In genomic region chr21:33682992-33683627, GRCh38 we compare ENCODE assay signal across 1 cellular context.
TF ChIP-seq lines count a peak whose summit lies in the region.

No MANE protein-coding gene starts in this region.

TF ChIP-seq in HEK293, 187 proteins besides CTCF, POLR2A, EP300 and RAD21 (continued from another document and continues in another):
- TF ChIP-seq, protein P1, sequence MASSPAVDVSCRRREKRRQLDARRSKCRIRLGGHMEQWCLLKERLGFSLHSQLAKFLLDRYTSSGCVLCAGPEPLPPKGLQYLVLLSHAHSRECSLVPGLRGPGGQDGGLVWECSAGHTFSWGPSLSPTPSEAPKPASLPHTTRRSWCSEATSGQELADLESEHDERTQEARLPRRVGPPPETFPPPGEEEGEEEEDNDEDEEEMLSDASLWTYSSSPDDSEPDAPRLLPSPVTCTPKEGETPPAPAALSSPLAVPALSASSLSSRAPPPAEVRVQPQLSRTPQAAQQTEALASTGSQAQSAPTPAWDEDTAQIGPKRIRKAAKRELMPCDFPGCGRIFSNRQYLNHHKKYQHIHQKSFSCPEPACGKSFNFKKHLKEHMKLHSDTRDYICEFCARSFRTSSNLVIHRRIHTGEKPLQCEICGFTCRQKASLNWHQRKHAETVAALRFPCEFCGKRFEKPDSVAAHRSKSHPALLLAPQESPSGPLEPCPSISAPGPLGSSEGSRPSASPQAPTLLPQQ (tag by site-specific recombination; IDR thresholded peaks at IDR 0.05) = peak; percentile 22; the same call in 1 of the 2 replicates
- TF ChIP-seq SP3 (tag by site-specific recombination; IDR thresholded peaks at IDR 0.05) (no peak), BCL6B (tag by site-specific recombination; IDR thresholded peaks at IDR 0.05) (no peak), ZNF211 (tag by site-specific recombination; IDR thresholded peaks at IDR 0.05; ENCODE audit: low read depth) (no peak), ZNF391 (tag by site-specific recombination; IDR thresholded peaks at IDR 0.05; ENCODE audit: borderline replicate concordance, low read depth) (no peak), YY2 (tag by site-specific recombination; IDR thresholded peaks at IDR 0.05) (no peak), SETDB1 (IDR thresholded peaks at IDR 0.05; ENCODE audit: insufficient read length, low read length) (no peak), ZNF768 (tag by site-specific recombination; IDR thresholded peaks at IDR 0.05) (no peak), ZNF830 (tag by site-specific recombination; IDR thresholded peaks at IDR 0.05; ENCODE audit: low read depth) (no peak), ZNF366 (tag by site-specific recombination; conservative IDR thresholded peaks at IDR 0.05) (no peak), ZNF645 (tag by site-specific recombination; IDR thresholded peaks at IDR 0.05) (no peak), ZNF37A (tag by site-specific recombination; IDR thresholded peaks at IDR 0.05) (no peak), ZNF837 (tag by site-specific recombination; IDR thresholded peaks at IDR 0.05) (no peak), PRDM2 (tag by site-specific recombination; IDR thresholded peaks at IDR 0.05; ENCODE audit: borderline replicate concordance) (no peak), ZNF626 (tag by site-specific recombination; IDR thresholded peaks at IDR 0.05) (no peak), ZNF510 (tag by site-specific recombination; IDR thresholded peaks at IDR 0.05; ENCODE audit: insufficient replicate concordance) (no peak), ZNF660 (tag by site-specific recombination; IDR thresholded peaks at IDR 0.05) (peak; percentile 17; the same call in 1 of the 2 replicates), GLIS1 (tag by site-specific recombination; IDR thresholded peaks at IDR 0.05) (peak; percentile 38; the same call in 1 of the 2 replicates), ZNF138 (tag by site-specific recombination; IDR thresholded peaks at IDR 0.05; ENCODE audit: borderline replicate concordance) (no peak), ZNF513 (tag by site-specific recombination; IDR thresholded peaks at IDR 0.05) (no peak; the same call in 1 of the 2 replicates), KLF8 (tag by site-specific recombination; IDR thresholded peaks at IDR 0.05) (peak; percentile 46; the same call in 1 of the 2 replicates), ELK4 (IDR thresholded peaks at IDR 0.05; ENCODE audit: borderline replicate concordance, low read depth, low read length) (no peak), YY1 (tag by site-specific recombination; IDR thresholded peaks at IDR 0.05) (no peak), ZNF24 (tag by site-specific recombination; IDR thresholded peaks at IDR 0.05) (no peak), GLI2 (tag by site-specific recombination; IDR thresholded peaks at IDR 0.05; ENCODE audit: borderline replicate concordance, low read depth) (no peak), ZNF433 (tag by site-specific recombination; IDR thresholded peaks at IDR 0.05; ENCODE audit: low read depth) (no peak), RBAK (tag by site-specific recombination; IDR thresholded peaks at IDR 0.05) (no peak), KLF1 (tag by site-specific recombination; IDR thresholded peaks at IDR 0.05) (no peak), ZNF555 (tag by site-specific recombination; conservative IDR thresholded peaks at IDR 0.05) (no peak), ZNF747 (tag by site-specific recombination; IDR thresholded peaks at IDR 0.05) (no peak), ZNF175 (tag by site-specific recombination; IDR thresholded peaks at IDR 0.05) (no peak), ZIC2 (tag by site-specific recombination; IDR thresholded peaks at IDR 0.05) (no peak), SALL2 (tag by site-specific recombination; IDR thresholded peaks at IDR 0.05; ENCODE audit: borderline replicate concordance) (no peak), EGR2 (tag by site-specific recombination; IDR thresholded peaks at IDR 0.05; ENCODE audit: low read depth) (no peak), ZSCAN23 (tag by site-specific recombination; IDR thresholded peaks at IDR 0.05) (no peak), KLF7 (tag by site-specific recombination; IDR thresholded peaks at IDR 0.05; ENCODE audit: borderline replicate concordance) (no peak)
- TF ChIP-seq, protein P2, sequence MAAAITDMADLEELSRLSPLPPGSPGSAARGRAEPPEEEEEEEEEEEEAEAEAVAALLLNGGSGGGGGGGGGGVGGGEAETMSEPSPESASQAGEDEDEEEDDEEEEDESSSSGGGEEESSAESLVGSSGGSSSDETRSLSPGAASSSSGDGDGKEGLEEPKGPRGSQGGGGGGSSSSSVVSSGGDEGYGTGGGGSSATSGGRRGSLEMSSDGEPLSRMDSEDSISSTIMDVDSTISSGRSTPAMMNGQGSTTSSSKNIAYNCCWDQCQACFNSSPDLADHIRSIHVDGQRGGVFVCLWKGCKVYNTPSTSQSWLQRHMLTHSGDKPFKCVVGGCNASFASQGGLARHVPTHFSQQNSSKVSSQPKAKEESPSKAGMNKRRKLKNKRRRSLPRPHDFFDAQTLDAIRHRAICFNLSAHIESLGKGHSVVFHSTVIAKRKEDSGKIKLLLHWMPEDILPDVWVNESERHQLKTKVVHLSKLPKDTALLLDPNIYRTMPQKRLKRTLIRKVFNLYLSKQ (tag by site-specific recombination; IDR thresholded peaks at IDR 0.05; ENCODE audit: borderline replicate concordance) = no peak
- TF ChIP-seq, protein P3, sequence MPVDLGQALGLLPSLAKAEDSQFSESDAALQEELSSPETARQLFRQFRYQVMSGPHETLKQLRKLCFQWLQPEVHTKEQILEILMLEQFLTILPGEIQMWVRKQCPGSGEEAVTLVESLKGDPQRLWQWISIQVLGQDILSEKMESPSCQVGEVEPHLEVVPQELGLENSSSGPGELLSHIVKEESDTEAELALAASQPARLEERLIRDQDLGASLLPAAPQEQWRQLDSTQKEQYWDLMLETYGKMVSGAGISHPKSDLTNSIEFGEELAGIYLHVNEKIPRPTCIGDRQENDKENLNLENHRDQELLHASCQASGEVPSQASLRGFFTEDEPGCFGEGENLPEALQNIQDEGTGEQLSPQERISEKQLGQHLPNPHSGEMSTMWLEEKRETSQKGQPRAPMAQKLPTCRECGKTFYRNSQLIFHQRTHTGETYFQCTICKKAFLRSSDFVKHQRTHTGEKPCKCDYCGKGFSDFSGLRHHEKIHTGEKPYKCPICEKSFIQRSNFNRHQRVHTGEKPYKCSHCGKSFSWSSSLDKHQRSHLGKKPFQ (tag by site-specific recombination; IDR thresholded peaks at IDR 0.05) = no peak
- TF ChIP-seq, protein P4, sequence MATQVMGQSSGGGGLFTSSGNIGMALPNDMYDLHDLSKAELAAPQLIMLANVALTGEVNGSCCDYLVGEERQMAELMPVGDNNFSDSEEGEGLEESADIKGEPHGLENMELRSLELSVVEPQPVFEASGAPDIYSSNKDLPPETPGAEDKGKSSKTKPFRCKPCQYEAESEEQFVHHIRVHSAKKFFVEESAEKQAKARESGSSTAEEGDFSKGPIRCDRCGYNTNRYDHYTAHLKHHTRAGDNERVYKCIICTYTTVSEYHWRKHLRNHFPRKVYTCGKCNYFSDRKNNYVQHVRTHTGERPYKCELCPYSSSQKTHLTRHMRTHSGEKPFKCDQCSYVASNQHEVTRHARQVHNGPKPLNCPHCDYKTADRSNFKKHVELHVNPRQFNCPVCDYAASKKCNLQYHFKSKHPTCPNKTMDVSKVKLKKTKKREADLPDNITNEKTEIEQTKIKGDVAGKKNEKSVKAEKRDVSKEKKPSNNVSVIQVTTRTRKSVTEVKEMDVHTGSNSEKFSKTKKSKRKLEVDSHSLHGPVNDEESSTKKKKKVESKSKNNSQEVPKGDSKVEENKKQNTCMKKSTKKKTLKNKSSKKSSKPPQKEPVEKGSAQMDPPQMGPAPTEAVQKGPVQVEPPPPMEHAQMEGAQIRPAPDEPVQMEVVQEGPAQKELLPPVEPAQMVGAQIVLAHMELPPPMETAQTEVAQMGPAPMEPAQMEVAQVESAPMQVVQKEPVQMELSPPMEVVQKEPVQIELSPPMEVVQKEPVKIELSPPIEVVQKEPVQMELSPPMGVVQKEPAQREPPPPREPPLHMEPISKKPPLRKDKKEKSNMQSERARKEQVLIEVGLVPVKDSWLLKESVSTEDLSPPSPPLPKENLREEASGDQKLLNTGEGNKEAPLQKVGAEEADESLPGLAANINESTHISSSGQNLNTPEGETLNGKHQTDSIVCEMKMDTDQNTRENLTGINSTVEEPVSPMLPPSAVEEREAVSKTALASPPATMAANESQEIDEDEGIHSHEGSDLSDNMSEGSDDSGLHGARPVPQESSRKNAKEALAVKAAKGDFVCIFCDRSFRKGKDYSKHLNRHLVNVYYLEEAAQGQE (tag by site-specific recombination; IDR thresholded peaks at IDR 0.05) = no peak
- TF ChIP-seq, protein P5, sequence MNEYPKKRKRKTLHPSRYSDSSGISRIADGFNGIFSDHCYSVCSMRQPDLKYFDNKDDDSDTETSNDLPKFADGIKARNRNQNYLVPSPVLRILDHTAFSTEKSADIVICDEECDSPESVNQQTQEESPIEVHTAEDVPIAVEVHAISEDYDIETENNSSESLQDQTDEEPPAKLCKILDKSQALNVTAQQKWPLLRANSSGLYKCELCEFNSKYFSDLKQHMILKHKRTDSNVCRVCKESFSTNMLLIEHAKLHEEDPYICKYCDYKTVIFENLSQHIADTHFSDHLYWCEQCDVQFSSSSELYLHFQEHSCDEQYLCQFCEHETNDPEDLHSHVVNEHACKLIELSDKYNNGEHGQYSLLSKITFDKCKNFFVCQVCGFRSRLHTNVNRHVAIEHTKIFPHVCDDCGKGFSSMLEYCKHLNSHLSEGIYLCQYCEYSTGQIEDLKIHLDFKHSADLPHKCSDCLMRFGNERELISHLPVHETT (tag by site-specific recombination; IDR thresholded peaks at IDR 0.05) = 0 out of 2 replicates have a peak, but pooled peaks have one; percentile 31
